ENCODE assay signal across 8 cellular contexts in genomic region chr17:35801583-35802224, GRCh38. TPM values are rescaled to one million over a fixed set of nuclear protein-coding genes. Genes with fewer than 3 reads are reported as not detected.
DNase-seq lines count a peak whose midpoint lies in the region; ATAC-seq, FAIRE-seq and TF ChIP-seq lines count a peak whose summit lies in the region.

No MANE protein-coding gene starts in this region.

- H4K5ac ChIP-seq in IMR-90 (ENCODE audit: low read depth, low read length), result no peak overlapping the region

- no peaks in the 10 kb centered on the region for H3K79me1 ChIP-seq in IMR-90 (ENCODE audit: low read depth in 1 of 2, low read length in 2 of 2)

- in situ Hi-C loops in IMR-90 (cut with MboI; ENCODE audit: low sequenced_read_pairs), result no loop called here

- no peak overlapping the region for H3K4ac ChIP-seq in IMR-90 (ENCODE audit: low read depth, low read length)

- no peak overlapping the region for H3K56ac ChIP-seq in IMR-90 (ENCODE audit: extremely low read depth, insufficient read depth, low read length)

- DNase-seq in IMR-90 (no peak), head of caudate nucleus (peak in 41 of 42 donors; percentile 24 to 79 (median 62)), small intestine (peak; percentile 11), AG08395 (ENCODE audit: low spot score) (no peak)

- H3K4me1 ChIP-seq in IMR-90 (ENCODE audit: control insufficient read depth, insufficient read depth, low read length) (peaks cover 3% of the 10 kb centered on the region), small intestine (ENCODE audit: control insufficient read depth in 2 of 2, insufficient read depth in 1 of 2, low read depth in 1 of 2, low read length in 1 of 2) (no peaks in the 10 kb centered on the region)

- no peaks in the 10 kb centered on the region for H3K36me3 ChIP-seq in IMR-90 (ENCODE audit: control insufficient read depth, insufficient read depth, low read length)
- H3K36me3 ChIP-seq in small intestine (ENCODE audit: control insufficient read depth in 2 of 2, insufficient read depth in 2 of 2, low read length in 2 of 2), result no peaks in the 10 kb centered on the region

- dilution Hi-C loops in IMR-90 (cut with HindIII; ENCODE audit: low sequenced_read_pairs, unreplicated experiment), result no loop called here

- no peak overlapping the region for H4K8ac ChIP-seq in IMR-90 (ENCODE audit: low read depth in 2 of 2, low read length in 2 of 2)

- no peak overlapping the region for H2BK15ac ChIP-seq in IMR-90 (ENCODE audit: low read depth, low read length)

- H2BK5ac ChIP-seq in IMR-90 (ENCODE audit: low read depth, low read length, poor library complexity, severe bottlenecking), result no peak overlapping the region

- peak overlapping the region; percentile 37 for H2AK9ac ChIP-seq in IMR-90 (replicated peaks; ENCODE audit: low read depth, low read length, poor library complexity)

- no peak for TF ChIP-seq RAD21 in IMR-90 (IDR thresholded peaks at IDR 0.05; ENCODE audit: low read length)

- TF ChIP-seq CTCF in IMR-90 (conservative IDR thresholded peaks at IDR 0.05; ENCODE audit: low read depth, low read length), result no peak

- no peak overlapping the region for H3K9ac ChIP-seq in IMR-90 (ENCODE audit: low read depth, low read length)

- peak overlapping the region; percentile 21 for H2AFZ ChIP-seq in IMR-90 (replicated peaks; ENCODE audit: low read length, poor library complexity)

- no peak overlapping the region for H3K23ac ChIP-seq in IMR-90 (ENCODE audit: low read depth, low read length)

- POLR2A ChIA-PET in IMR-90 (lab: Charles Lee; ENCODE audit: unreplicated experiment), result no interaction called here

- H3K18ac ChIP-seq in IMR-90 (ENCODE audit: low read depth, low read length), result no peak overlapping the region

- H3K4me3 ChIP-seq in IMR-90 (ENCODE audit: insufficient read depth, low read depth, low read length) (no peak overlapping the region), small intestine (ENCODE audit: low read depth in 1 of 2, low read length in 2 of 2) (no peak overlapping the region)

- H2BK20ac ChIP-seq in IMR-90 (ENCODE audit: low read depth, low read length), result no peak overlapping the region

- TF ChIP-seq POLR2A in IMR-90 (IDR thresholded peaks at IDR 0.05; ENCODE audit: low read depth, low read length), result no peak

- BruUV-seq in IMR-90 (replicated peaks; lab: Mats Ljungman, UMichigan), result no TSS peak

- H3K27me3 ChIP-seq in IMR-90 (ENCODE audit: control insufficient read depth, insufficient read depth, low read length) (peaks cover 26% of the 10 kb centered on the region), small intestine (ENCODE audit: control insufficient read depth in 2 of 2, insufficient read depth in 2 of 2, low read length in 2 of 2) (no peaks in the 10 kb centered on the region)

- CTCF ChIA-PET in IMR-90 (lab: Yijun Ruan, JAX), result interaction anchor here (3.3 kb wide), 1 partner anchor 38 kb away, joined by 15 read pairs; no protein-coding TSS in a partner anchor

- H3K4me2 ChIP-seq in IMR-90 (ENCODE audit: low read depth, low read length), result no peak overlapping the region

- no peak overlapping the region for H2BK120ac ChIP-seq in IMR-90 (ENCODE audit: low read depth, low read length)

- ATAC-seq in IMR-90 (ENCODE audit: low read depth), result no peak
- ATAC-seq in SK-N-SH treated with all-trans-retinoic acid at 6 μM for 48 hours, result peak; percentile 59
- no peak for ATAC-seq in HG02870 (IDR thresholded peaks at IDR 0.05; ENCODE audit: unreplicated experiment)
- ATAC-seq in HG02623 (IDR thresholded peaks at IDR 0.05; ENCODE audit: unreplicated experiment), result no peak
- ATAC-seq in HG03039 (IDR thresholded peaks at IDR 0.05; ENCODE audit: unreplicated experiment), result no peak

- 74% methylated on average over 2 of the region's 9 CpGs; no CpG with 5 or more reads in 1 of the 2 experiments for WGBS in IMR-90 (ENCODE audit: extremely low coverage in 2 of 2, insufficient read length in 1 of 2), 2 experiments
- 56 to 66% (median 58%) methylated on average over 8 to 9 of the region's 9 CpGs for WGBS in small intestine, 3 donors

- H3K9me1 ChIP-seq in IMR-90 (ENCODE audit: insufficient read depth, low read length), result peaks cover 2% of the 10 kb centered on the region

- H4K20me1 ChIP-seq in IMR-90 (ENCODE audit: insufficient read depth, low read length), result no peaks in the 10 kb centered on the region

- FAIRE-seq in small intestine (lab: Jason Lieb, UNC), result no peak

- H3K27ac ChIP-seq in IMR-90 (ENCODE audit: insufficient read depth, low read length), result no peak overlapping the region
- no peak overlapping the region for H3K27ac ChIP-seq in small intestine (ENCODE audit: low read depth in 1 of 2, low read length in 1 of 2)

- H2AK5ac ChIP-seq in IMR-90 (ENCODE audit: low read depth, low read length), result no peak overlapping the region

- no peak overlapping the region for H3K14ac ChIP-seq in IMR-90 (replicated peaks; ENCODE audit: low read depth, low read length)

- no peak overlapping the region for H4K91ac ChIP-seq in IMR-90 (ENCODE audit: insufficient read depth, low read depth, low read length)

- intact Hi-C loops in IMR-90 (cut with micrococcal nuclease), result no loop called here
- intact Hi-C loops in head of caudate nucleus (cut with DNase I), result no loop called here

- H3K9me3 ChIP-seq in IMR-90 (ENCODE audit: control insufficient read depth, insufficient read depth, low read length) (no peaks in the 10 kb centered on the region), small intestine (ENCODE audit: control insufficient read depth, low read depth) (no peaks in the 10 kb centered on the region)

TF ChIP-seq in IMR-90, 13 proteins besides CTCF, POLR2A, EP300 and RAD21 (continues in another document):
- TF ChIP-seq ELK1 (IDR thresholded peaks at IDR 0.05; ENCODE audit: borderline replicate concordance, low read depth, low read length) (no peak), RCOR1 (IDR thresholded peaks at IDR 0.05; ENCODE audit: insufficient replicate concordance, low read length) (no peak), SMC3 (IDR thresholded peaks at IDR 0.05; ENCODE audit: low read depth, low read length) (no peak), CEBPB (IDR thresholded peaks at IDR 0.05; ENCODE audit: low read depth, low read length) (no peak), MAFK (IDR thresholded peaks at IDR 0.05; ENCODE audit: low read depth, low read length) (no peak), NFE2L2 (IDR thresholded peaks at IDR 0.05; ENCODE audit: low read depth, low read length) (no peak)

TF ChIP-seq in SK-N-SH treated with all-trans-retinoic acid at 6 μM for 48 hours, 23 proteins besides CTCF, POLR2A, EP300 and RAD21 (continues in another document):
- TF ChIP-seq ZC3H10 (CRISPR knock-in tag; IDR thresholded peaks at IDR 0.05) (no peak), TOX (CRISPR knock-in tag; IDR thresholded peaks at IDR 0.05; ENCODE audit: borderline replicate concordance) (no peak), SNAI2 (CRISPR knock-in tag; IDR thresholded peaks at IDR 0.05) (peak; percentile 84; the same call in 1 of the 2 replicates), PPARA (CRISPR knock-in tag; IDR thresholded peaks at IDR 0.05; ENCODE audit: borderline replicate concordance) (peak; percentile 3; the same call in 1 of the 2 replicates), RARB (CRISPR knock-in tag; IDR thresholded peaks at IDR 0.05) (no peak), POU6F1 (CRISPR knock-in tag; IDR thresholded peaks at IDR 0.05; ENCODE audit: borderline replicate concordance, low read depth) (no peak), CSDC2 (CRISPR knock-in tag; IDR thresholded peaks at IDR 0.05) (no peak), OSR1 (CRISPR knock-in tag; IDR thresholded peaks at IDR 0.05) (no peak), TCF4 (CRISPR knock-in tag; IDR thresholded peaks at IDR 0.05; ENCODE audit: borderline replicate concordance) (peak; percentile 97), BACH2 (CRISPR knock-in tag; IDR thresholded peaks at IDR 0.05; ENCODE audit: borderline replicate concordance) (no peak)

RNA-seq across cellular contexts. Expression of gene MMP28, which starts 6.3 kb away (rescaled TPM):
- 0.18 TPM in 1 of 2 replicates, not detected in the other for total RNA-seq in IMR-90 (2012; rRNA removed)
- polyA plus RNA-seq in IMR-90 (2012; rRNA removed) (not detected in 2 replicates), small intestine (10 to 100 TPM; 18.6 to 30.5 (median 29.3) TPM)
- polyA plus RNA-seq in IMR-90 (2012; cell fraction: cytosol; rRNA removed), result 0.08 TPM in 1 of 2 replicates, not detected in the other
- polyA plus RNA-seq in IMR-90 (2012; cell fraction: nucleus; rRNA removed; ENCODE audit: low replicate concordance), result not detected in 2 replicates

RNA-seq across cellular contexts. Expression of gene TAF15, which starts 7.6 kb away (rescaled TPM):
- total RNA-seq in IMR-90 (2012; rRNA removed), result 46.8 and 47.2 TPM in 2 replicates
- 69.8 and 98.0 TPM in 2 replicates for polyA plus RNA-seq in IMR-90 (2012; rRNA removed)
- polyA plus RNA-seq in IMR-90 (2012; cell fraction: cytosol; rRNA removed), result 24.8 and 31.2 TPM in 2 replicates
- polyA plus RNA-seq in IMR-90 (2012; cell fraction: nucleus; rRNA removed; ENCODE audit: low replicate concordance), result 16.5 and 67.6 TPM in 2 replicates
- 100 to 1,000 TPM in 2 of 3 donors, 10 to 100 TPM in 1; 70.3 to 138 (median 108) TPM for polyA plus RNA-seq in small intestine

RNA-seq across cellular contexts. Expression of gene C17orf50, which starts 41.0 kb away (rescaled TPM):
- total RNA-seq in IMR-90 (2012; rRNA removed), result not detected in 2 replicates
- polyA plus RNA-seq in IMR-90 (2012; rRNA removed), result not detected in 2 replicates
- not detected in 2 replicates for polyA plus RNA-seq in IMR-90 (2012; cell fraction: cytosol; rRNA removed)
- not detected in 2 replicates for polyA plus RNA-seq in IMR-90 (2012; cell fraction: nucleus; rRNA removed; ENCODE audit: low replicate concordance)
- under 1 TPM in 1 of 3 donors, not detected in 2; 0.15 TPM for polyA plus RNA-seq in small intestine

RNA-seq across cellular contexts. Expression of gene GAS2L2, which starts 48.7 kb away (rescaled TPM):
- not detected in 2 replicates for total RNA-seq in IMR-90 (2012; rRNA removed)
- polyA plus RNA-seq in IMR-90 (2012; rRNA removed) (0.02 and 0.03 TPM in 2 replicates), small intestine (under 1 TPM in 1 of 3 donors, not detected in 2; 0.03 TPM)
- 0.04 TPM in 1 of 2 replicates, not detected in the other for polyA plus RNA-seq in IMR-90 (2012; cell fraction: cytosol; rRNA removed)
- 0.10 and 0.13 TPM in 2 replicates for polyA plus RNA-seq in IMR-90 (2012; cell fraction: nucleus; rRNA removed; ENCODE audit: low replicate concordance)

Comparison
In these comparisons a context has a peak if more than half of its experiments do, and no peak if none do; other contexts are left out.
1. DNase-seq: peak in head of caudate nucleus (41 of 42) and small intestine (single experiment); none in IMR-90 (single experiment) and AG08395 (single experiment).
2. RNA of gene MMP28, which starts 6.3 kb away (polyA plus RNA-seq): 18.6 to 30.5 TPM in small intestine; 0.08 TPM in IMR-90; every median in the first group is over 10 times any median in the second.